ENCODE assay signal across 8 cellular contexts in the genomic region with DNA sequence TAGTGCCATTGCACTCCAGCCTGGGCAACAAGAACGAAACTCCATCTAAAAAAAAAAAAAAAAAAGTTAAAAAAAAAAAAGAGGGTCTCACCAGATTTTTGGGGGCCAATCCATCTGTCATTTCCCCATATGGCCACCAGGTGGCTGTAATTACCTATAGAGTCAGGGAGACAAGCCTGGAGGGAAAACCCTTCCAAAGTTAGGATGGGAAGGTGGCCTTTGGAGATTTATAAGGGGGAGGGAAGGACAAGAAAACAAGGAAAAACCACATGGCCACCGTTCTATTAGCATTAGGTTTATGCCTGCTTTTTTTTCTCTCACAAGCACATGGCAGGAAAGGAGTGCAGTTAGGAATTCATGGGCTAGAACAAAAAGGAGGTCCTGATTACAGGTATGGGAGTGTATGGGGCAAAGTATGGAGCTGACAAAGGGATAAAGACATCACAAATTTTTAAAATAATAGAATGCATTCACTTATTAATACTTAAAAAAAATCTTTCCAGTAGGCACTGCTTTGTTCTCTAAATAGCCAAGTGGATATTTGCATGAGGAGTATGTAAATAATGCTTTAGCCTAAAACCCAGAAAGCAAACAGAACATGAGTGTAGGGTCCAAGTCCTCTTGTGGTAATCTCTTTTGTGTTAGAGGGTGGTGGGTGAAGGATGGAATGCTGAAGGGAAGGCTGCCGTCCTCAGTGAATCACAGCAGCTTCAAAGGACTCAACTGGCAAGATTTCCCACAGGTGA. TPM values are rescaled to one million over a fixed set of nuclear protein-coding genes. Genes with fewer than 3 reads are reported as not detected.
DNase-seq lines count a peak whose midpoint lies in the region; ATAC-seq and TF ChIP-seq lines count a peak whose summit lies in the region.

No MANE protein-coding gene starts in this region.

- H3K4me1 Mint-ChIP-seq in Calu3 (ENCODE audit: low read depth, unreplicated experiment), result peaks cover 9% of the 10 kb centered on the region

- BruUV-seq in Calu3 (replicated peaks; lab: Mats Ljungman, UMichigan), result no TSS peak

- POLR2A ChIA-PET in RWPE1 (lab: Yijun Ruan, JAX; ENCODE audit: low non-redundant PET), result no interaction called here

- peaks cover 8% of the 10 kb centered on the region for H3K36me3 Mint-ChIP-seq in Calu3 (ENCODE audit: insufficient read depth, unreplicated experiment)

- H3K27ac Mint-ChIP-seq in Calu3 (ENCODE audit: unreplicated experiment), result no peak overlapping the region

- H3K27ac ChIP-seq in RWPE1, result no peak overlapping the region

- intact Hi-C loops in Calu3 (cut with micrococcal nuclease; ENCODE audit: unreplicated experiment), result loop anchor here (2.0 to 5.0 kb wide), 2 partner anchors 34 to 128 kb away; no protein-coding TSS in a partner anchor

- ATAC-seq in HG03439 (IDR thresholded peaks at IDR 0.05; ENCODE audit: unreplicated experiment) (no peak), HG02970 (IDR thresholded peaks at IDR 0.05; ENCODE audit: low FRiP score, unreplicated experiment) (no peak)

- CTCF ChIA-PET in Calu3 (lab: Charles Lee), result interaction anchor here (0.5 to 1.2 kb wide), 4 partner anchors 23 to 1655 kb away, joined by 3 to 6 read pairs (median 4); no protein-coding TSS in a partner anchor
- CTCF ChIA-PET in RWPE1 (lab: Yijun Ruan, JAX), result interaction anchor here (0.6 to 2.4 kb wide), 11 partner anchors 22 to 178 kb away, joined by 3 to 9 read pairs (median 5); a partner anchor contains a TSS

- no peak overlapping the region for H3K4me3 Mint-ChIP-seq in Calu3 (ENCODE audit: low read depth, unreplicated experiment)

- no peaks in the 10 kb centered on the region for H3K9me3 Mint-ChIP-seq in Calu3 (ENCODE audit: low read depth, unreplicated experiment)

- DNase-seq in Calu3, result peak; percentile 32
- DNase-seq in HCEC 1CT, result peak; percentile 38
- no peak for DNase-seq in RWPE1 (ENCODE audit: low spot score)
- DNase-seq in ecto neural progenitor cell (ENCODE audit: low spot score), result peak; percentile 73
- peak; percentile 61 for DNase-seq in myocyte (ENCODE audit: low read depth)
- no peak for DNase-seq in occipital lobe (lab: John Stamatoyannopoulos, UW)

- H3K27me3 Mint-ChIP-seq in Calu3 (ENCODE audit: unreplicated experiment), result no peaks in the 10 kb centered on the region

- TF ChIP-seq CTCF in Calu3 (IDR thresholded peaks at IDR 0.05; ENCODE audit: unreplicated experiment), result peak; percentile 68
- TF ChIP-seq CTCF in RWPE1 (conservative IDR thresholded peaks at IDR 0.05; ENCODE audit: low read depth), result peak; percentile 82

RNA-seq across cellular contexts. Expression of a gene that starts 5.1 kb away (rescaled TPM):
- total RNA-seq in Calu3 (2022) (8.0 and 8.4 TPM in 2 replicates), myocyte (4.0 and 4.3 TPM in 2 replicates), occipital lobe (14.2 TPM)
- polyA plus RNA-seq in myocyte (2012), result 8.8 TPM

RNA-seq across cellular contexts. Expression of a gene that starts 5.5 kb away (rescaled TPM):
- total RNA-seq in Calu3 (2022) (36.3 and 36.6 TPM in 2 replicates), myocyte (37.7 and 54.8 TPM in 2 replicates), occipital lobe (20.1 TPM)
- 155 TPM for polyA plus RNA-seq in myocyte (2012)

RNA-seq across cellular contexts. Expression of a gene that starts 8.0 kb away (rescaled TPM):
- total RNA-seq in Calu3 (2022) (2.9 and 3.6 TPM in 2 replicates), myocyte (0.72 and 1.8 TPM in 2 replicates), occipital lobe (1.2 TPM)
- polyA plus RNA-seq in myocyte (2012), result 1.3 TPM

RNA-seq across cellular contexts. Expression of a gene that starts 25.7 kb away (rescaled TPM):
- 108 and 116 TPM in 2 replicates for total RNA-seq in Calu3 (2022)
- total RNA-seq in myocyte, result 104 and 140 TPM in 2 replicates
- polyA plus RNA-seq in myocyte (2012), result 128 TPM
- 337 TPM for total RNA-seq in occipital lobe

RNA-seq across cellular contexts. Expression of a gene that starts 28.8 kb away (rescaled TPM):
- 29.0 and 37.3 TPM in 2 replicates for total RNA-seq in Calu3 (2022)
- total RNA-seq in myocyte, result 3.9 and 4.5 TPM in 2 replicates
- 14.2 TPM for polyA plus RNA-seq in myocyte (2012)
- 16.4 TPM for total RNA-seq in occipital lobe

Comparison
In these comparisons a context has a peak if more than half of its experiments do, and no peak if none do; other contexts are left out.
1. DNase-seq: peak in Calu3 (single experiment), HCEC 1CT (single experiment), ecto neural progenitor cell (single experiment) and myocyte (single experiment); none in RWPE1 (single experiment) and occipital lobe (single experiment).